Comparison of ENCODE assay signal across 8 cellular contexts in genomic region chr2:72916743-72917137, GRCh38. TPM values are rescaled to one million over a fixed set of nuclear protein-coding genes. Genes with fewer than 3 reads are reported as not detected.
A peak's percentile ranks its signal among the peaks of the same experiment; 100 is the strongest.
DNase-seq lines count a peak whose midpoint lies in the region; ATAC-seq and TF ChIP-seq lines count a peak whose summit lies in the region.

No MANE protein-coding gene starts in this region.

- H3K4me1 ChIP-seq in DOHH2 (ENCODE audit: control insufficient read depth, low read length) (peaks cover 16% of the 10 kb centered on the region), ascending aorta (peaks cover 12 to 39% of the 10 kb centered on the region in 2 donors), muscle layer of colon (ENCODE audit: insufficient read depth, low read length) (peaks cover 33% of the 10 kb centered on the region)

- H3K79me2 ChIP-seq in DOHH2 (ENCODE audit: control insufficient read depth, low read length) = no peaks in the 10 kb centered on the region

- H3K27me3 ChIP-seq in DOHH2 (ENCODE audit: control insufficient read depth, low read length) (peaks cover 89% of the 10 kb centered on the region), ascending aorta (peaks cover 47% of the 10 kb centered on the region), muscle layer of colon (ENCODE audit: control insufficient read depth in 1 of 2, insufficient read depth in 2 of 2, low read length in 2 of 2) (peaks cover 70 to 95% of the 10 kb centered on the region in 2 donors)

- H3K27ac ChIP-seq in DOHH2 (ENCODE audit: low read depth, low read length) (no peak overlapping the region), ascending aorta (no peak overlapping the region), muscle layer of colon (ENCODE audit: low read depth, low read length) (no peak overlapping the region)

- ATAC-seq in HG02642 (IDR thresholded peaks at IDR 0.05; ENCODE audit: poor library complexity, unreplicated experiment) = peak; percentile 7
- no peak for ATAC-seq in HG03097 (IDR thresholded peaks at IDR 0.05; ENCODE audit: low FRiP score, unreplicated experiment)

- intact Hi-C loops in ascending aorta (cut with DNase I) = no loop called here

- no peak overlapping the region for H3K9ac ChIP-seq in muscle layer of colon (ENCODE audit: low read length)

- peak overlapping the region; percentile 58 for H3K4me3 ChIP-seq in DOHH2 (ENCODE audit: low read length)
- H3K4me3 ChIP-seq in ascending aorta = peak overlapping the region; percentile 54 to 60
- peak overlapping the region; percentile 38 to 43 for H3K4me3 ChIP-seq in muscle layer of colon (ENCODE audit: low read depth in 1 of 2, low read length in 2 of 2)

- no peaks in the 10 kb centered on the region for H3F3A ChIP-seq in DOHH2 (ENCODE audit: control insufficient read depth, insufficient read depth)

- TF ChIP-seq CTCF in DOHH2 (IDR thresholded peaks at IDR 0.05; ENCODE audit: low read depth, low read length, poor library complexity, severe bottlenecking) (no peak), ascending aorta (IDR thresholded peaks at IDR 0.05) (no peak)

- peak overlapping the region; percentile 52 for H3K4me2 ChIP-seq in DOHH2 (ENCODE audit: low read length)

- H4K20me1 ChIP-seq in DOHH2 (ENCODE audit: control insufficient read depth, insufficient read depth, low read depth, low read length) = no peaks in the 10 kb centered on the region; the same call in 1 of the 2 replicates

- H3K9me3 ChIP-seq in DOHH2 (ENCODE audit: control insufficient read depth, insufficient read depth, low read length) (no peaks in the 10 kb centered on the region), ascending aorta (no peaks in the 10 kb centered on the region), muscle layer of colon (ENCODE audit: low read length) (peaks cover 5% of the 10 kb centered on the region)

- H3K36me3 ChIP-seq in DOHH2 (ENCODE audit: control insufficient read depth, low read length) (no peaks in the 10 kb centered on the region), ascending aorta (no peaks in the 10 kb centered on the region), muscle layer of colon (ENCODE audit: insufficient read depth, low read length) (no peaks in the 10 kb centered on the region)

- no peak for DNase-seq in ascending aorta (ENCODE audit: low spot score in 2 of 2)
- no peak for DNase-seq in HK-2 (ENCODE audit: unreplicated experiment)
- DNase-seq in activated CD4-positive, alpha-beta T cell treated with anti-CD3 and anti-CD28 coated beads for 1 hour = no peak
- DNase-seq in RKO (ENCODE audit: low spot score) = no peak

- H3K9me2 ChIP-seq in DOHH2 (replicated peaks; ENCODE audit: control insufficient read depth, low read length) = no peaks in the 10 kb centered on the region

RNA-seq across cellular contexts. Expression of gene EMX1, which starts 0.6 kb away (rescaled TPM):
- not detected for total RNA-seq in ascending aorta

RNA-seq across cellular contexts. Expression of gene SPR, which starts 29.5 kb away (rescaled TPM):
- total RNA-seq in ascending aorta = 68.3 TPM
